27 cellular contexts compared by ENCODE assay signal in genomic region chr9:134732392-134733110, GRCh38.
A peak's percentile ranks its signal among the peaks of the same experiment; 100 is the strongest.
DNase-seq lines count a peak whose midpoint lies in the region; ATAC-seq and TF ChIP-seq lines count a peak whose summit lies in the region.
"Had no signal": no experiment of that assay in that cellular context is flagged by ENCODE, and none has a peak within 500 bp of the region (broad histone marks: within the 10 kb centered on the region; RNA-seq: fewer than 3 reads in every experiment).

No MANE protein-coding gene starts in this region.

- ATAC-seq in WTC11 (no peak), HG02763 (IDR thresholded peaks at IDR 0.05; ENCODE audit: unreplicated experiment) (no peak), HG02852 (IDR thresholded peaks at IDR 0.05; ENCODE audit: unreplicated experiment) (no peak)
- ATAC-seq: left lobe of liver, Panc1 had no signal

- no peaks in the 10 kb centered on the region for H3K27me3 Mint-ChIP-seq in WTC11 (ENCODE audit: low read depth)
- H3K27me3 Mint-ChIP-seq in osteocyte (ENCODE audit: unreplicated experiment): no peaks in the 10 kb centered on the region

- POLR2A ChIA-PET in WTC11 (lab: Charles Lee): no interaction called here

- no peak overlapping the region for H3K9ac ChIP-seq in mucosa of rectum (ENCODE audit: low read depth in 1 of 2, low read length in 2 of 2)
- H3K9ac ChIP-seq: KMS-11 had no signal

- H3K27me3 ChIP-seq in mucosa of rectum (ENCODE audit: control insufficient read depth in 2 of 2, insufficient read depth in 2 of 2, low read length in 2 of 2) (no peaks in the 10 kb centered on the region), tibial nerve (no peaks in the 10 kb centered on the region)
- H3K27me3 ChIP-seq: suprapubic skin had no signal

- no peak overlapping the region for H3K4me3 ChIP-seq in fibroblast of the aortic adventitia (ENCODE audit: low read depth, low read length)
- no peak overlapping the region for H3K4me3 ChIP-seq in mucosa of rectum (ENCODE audit: low read length in 2 of 2)
- no peak overlapping the region for H3K4me3 ChIP-seq in tibial nerve
- H3K4me3 ChIP-seq: suprapubic skin had no signal

- H3K4me3 Mint-ChIP-seq in WTC11 (no peak overlapping the region), osteocyte (ENCODE audit: unreplicated experiment) (no peak overlapping the region)
- H3K4me3 Mint-ChIP-seq: activated B cell treated with CpG ODN at 0.5 μM for 24 hours; CD8-positive, alpha-beta memory T cell; T-helper 2 cell treated with Interferon-gamma antibody and Interleukin-4, amounts not matched to agents 5 μg/mL and 100 μg/mL, for 36 hours had no signal

- peak in 1 of 2 donors; percentile 85 for TF ChIP-seq EP300 in tibial nerve (IDR thresholded peaks at IDR 0.05)

- H3K27ac ChIP-seq in mucosa of rectum (ENCODE audit: low read depth in 2 of 2, low read length in 2 of 2) (peak overlapping the region; percentile 38 to 56), tibial nerve (peak overlapping the region in 2 of 4 donors; percentile 43 to 81)
- H3K27ac ChIP-seq: KMS-11, suprapubic skin had no signal

- H3K4me1 Mint-ChIP-seq in WTC11 (no peaks in the 10 kb centered on the region), osteocyte (ENCODE audit: unreplicated experiment) (peaks cover 48% of the 10 kb centered on the region)
- H3K4me1 Mint-ChIP-seq: activated B cell treated with CpG ODN at 0.5 μM for 24 hours; CD8-positive, alpha-beta memory T cell had no signal

- H3K27ac Mint-ChIP-seq in WTC11 (0 out of 2 replicates have a peak overlapping the region, but pooled peaks have one; percentile 41), osteocyte (ENCODE audit: unreplicated experiment) (no peak overlapping the region)
- H3K27ac Mint-ChIP-seq: activated B cell treated with CpG ODN at 0.5 μM for 24 hours; CD8-positive, alpha-beta memory T cell; T-helper 2 cell treated with Interferon-gamma antibody and Interleukin-4, amounts not matched to agents 5 μg/mL and 100 μg/mL, for 36 hours had no signal

- 71 to 78% methylated on average over 20 to 25 of the region's 26 CpGs for WGBS in tibial nerve, 2 donors

- TF ChIP-seq CTCF in WTC11 (IDR thresholded peaks at IDR 0.05) (no peak), fibroblast of the aortic adventitia (IDR thresholded peaks at IDR 0.05; ENCODE audit: insufficient read depth, low read length) (no peak), tibial nerve (IDR thresholded peaks at IDR 0.05) (no peak), osteocyte (IDR thresholded peaks at IDR 0.05) (no peak)

- H3K36me3 ChIP-seq in mucosa of rectum (ENCODE audit: control insufficient read depth in 2 of 2, insufficient read depth in 2 of 2, low read length in 2 of 2): no peaks in the 10 kb centered on the region
- peaks cover 0 to 63% (median 5%) of the 10 kb centered on the region in 3 donors for H3K36me3 ChIP-seq in tibial nerve

- H3K9me3 Mint-ChIP-seq in WTC11 (peaks cover 6% of the 10 kb centered on the region), osteocyte (ENCODE audit: unreplicated experiment) (no peaks in the 10 kb centered on the region)
- H3K9me3 Mint-ChIP-seq: CD8-positive, alpha-beta memory T cell; T-helper 2 cell treated with Interferon-gamma antibody and Interleukin-4, amounts not matched to agents 5 μg/mL and 100 μg/mL, for 36 hours had no signal

- H3K9me3 ChIP-seq in mucosa of rectum (ENCODE audit: control insufficient read depth in 2 of 2, low read length in 2 of 2) (no peaks in the 10 kb centered on the region), tibial nerve (no peaks in the 10 kb centered on the region)
- H3K9me3 ChIP-seq: suprapubic skin had no signal

- TF ChIP-seq POLR2A in tibial nerve (IDR thresholded peaks at IDR 0.05): no peak

- H3K4me1 ChIP-seq in mucosa of rectum (ENCODE audit: control insufficient read depth in 2 of 2, insufficient read depth in 2 of 2, low read length in 2 of 2) (peaks cover 3 to 9% of the 10 kb centered on the region in 2 donors), tibial nerve (peaks cover 0 to 60% (median 18%) of the 10 kb centered on the region in 4 donors)

- DNase-seq in WTC11 (ENCODE audit: low spot score) (no peak), fibroblast of the aortic adventitia (ENCODE audit: low read depth) (peak; percentile 32), tibial nerve (ENCODE audit: low spot score in 2 of 2) (peak; percentile 33 to 53), 8988T (no peak), osteocyte (ENCODE audit: extremely low spot score, unreplicated experiment) (no peak)
- DNase-seq: activated B cell treated with CpG ODN at 0.5 μM for 24 hours; activated CD4-positive, alpha-beta T cell treated with anti-CD3 and anti-CD28 coated beads, Interleukin-2, amount 50 U/mL, for 48 hours; activated gamma-delta T cell treated with Interleukin-2 at 50 U/mL for 16 hours; CD8-positive, alpha-beta memory T cell; DMS53; erythroblast; GF-D8; glutamatergic neuron; GOT3; NCI-H1930; NCI-H345; NK-92 treated with Interleukin-12 subunit alpha and Interleukin-12 subunit beta, amount 100 ng/mL, for 24 hours; retina; stimulated activated CD4-positive, alpha-beta T cell treated with anti-CD3 and anti-CD28 coated beads, Interleukin-15, amount 100 ng/mL, for 24 hours had no signal

- H3K36me3 Mint-ChIP-seq in WTC11: peaks cover 13% of the 10 kb centered on the region
- peaks cover 39% of the 10 kb centered on the region for H3K36me3 Mint-ChIP-seq in osteocyte (ENCODE audit: unreplicated experiment)
- H3K36me3 Mint-ChIP-seq: CD8-positive, alpha-beta memory T cell had no signal

- CTCF ChIA-PET in WTC11 (lab: Charles Lee): interaction anchor here (1.3 kb wide), 1 partner anchor 10 kb away, joined by 6 read pairs; no protein-coding TSS in a partner anchor

TF ChIP-seq in WTC11, 78 proteins besides CTCF, POLR2A, EP300 and RAD21:
- no peak for TF ChIP-seq FOXK1 (CRISPR knock-in tag; IDR thresholded peaks at IDR 0.05)

Comparison
In these comparisons a context has a peak if more than half of its experiments do, and no peak if none do; other contexts are left out.
1. DNase-seq: peak in fibroblast of the aortic adventitia (single experiment) and tibial nerve (2 of 2); none in WTC11 (single experiment), 8988T (single experiment) and osteocyte (single experiment).